In the genomic region with DNA sequence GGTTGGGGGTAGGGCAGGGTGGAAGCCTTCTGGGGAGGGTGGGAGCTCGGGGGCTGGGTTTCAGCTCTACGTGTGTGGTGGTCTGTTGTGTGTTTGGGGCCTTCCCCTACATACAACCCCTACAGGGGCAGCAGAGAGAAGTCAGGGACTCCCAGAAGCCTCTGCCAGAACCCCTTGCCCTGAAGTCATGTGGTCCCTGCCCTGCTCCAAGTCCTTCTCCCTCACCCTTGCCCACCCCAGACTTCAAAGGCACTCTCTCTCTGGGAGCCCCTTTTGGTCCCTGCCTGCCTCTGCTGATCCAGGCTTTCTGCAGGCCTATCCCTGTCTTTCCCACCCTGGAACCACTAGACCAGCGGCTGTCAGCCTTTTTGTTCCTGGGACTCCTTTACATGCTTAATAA, we compare ENCODE assay signal across 1 cellular context.
TF ChIP-seq lines count a peak whose summit lies in the region.

No MANE protein-coding gene starts in this region.

TF ChIP-seq in H1, 55 proteins besides CTCF, POLR2A, EP300 and RAD21:
- no peak for TF ChIP-seq TAF7 (optimal IDR thresholded peaks at IDR 0.05; ENCODE audit: borderline replicate concordance, low read depth, low read length)
- TF ChIP-seq, protein P1, sequence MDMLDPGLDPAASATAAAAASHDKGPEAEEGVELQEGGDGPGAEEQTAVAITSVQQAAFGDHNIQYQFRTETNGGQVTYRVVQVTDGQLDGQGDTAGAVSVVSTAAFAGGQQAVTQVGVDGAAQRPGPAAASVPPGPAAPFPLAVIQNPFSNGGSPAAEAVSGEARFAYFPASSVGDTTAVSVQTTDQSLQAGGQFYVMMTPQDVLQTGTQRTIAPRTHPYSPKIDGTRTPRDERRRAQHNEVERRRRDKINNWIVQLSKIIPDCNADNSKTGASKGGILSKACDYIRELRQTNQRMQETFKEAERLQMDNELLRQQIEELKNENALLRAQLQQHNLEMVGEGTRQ (IDR thresholded peaks at IDR 0.05; ENCODE audit: low read length), result no peak
- TF ChIP-seq GABPA (IDR thresholded peaks at IDR 0.05; ENCODE audit: borderline replicate concordance, insufficient read depth, low read length), result no peak
- TF ChIP-seq SRF (IDR thresholded peaks at IDR 0.05; ENCODE audit: low read depth, low read length), result no peak
- TF ChIP-seq JUND (IDR thresholded peaks at IDR 0.05; ENCODE audit: low read length), result no peak
